ENCODE assay signal across 20 cellular contexts in the genomic region with DNA sequence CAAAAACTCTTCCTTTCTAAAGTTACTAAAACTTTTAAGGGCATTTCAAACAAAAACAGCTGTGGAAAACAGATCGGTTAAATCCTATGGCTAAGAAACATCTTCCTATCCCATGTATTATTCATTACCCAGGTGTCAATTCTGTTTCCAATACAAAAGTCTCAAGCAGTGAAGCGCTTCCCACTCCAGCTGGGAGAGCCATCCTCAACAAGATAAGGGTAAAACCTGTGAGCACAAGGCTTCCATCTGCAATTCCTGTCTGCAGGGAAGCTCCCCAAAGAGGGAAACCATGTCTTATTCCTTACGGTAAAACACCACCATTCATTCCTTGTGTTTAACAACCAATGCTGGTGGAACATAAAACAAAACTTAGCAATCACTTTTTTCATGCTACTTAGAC. TPM values are rescaled to one million over a fixed set of nuclear protein-coding genes. Genes with fewer than 3 reads are reported as not detected.
"Had no signal": no experiment of that assay in that cellular context is flagged by ENCODE, and none has a peak within 500 bp of the region (broad histone marks: within the 10 kb centered on the region; RNA-seq: fewer than 3 reads in every experiment).

No MANE protein-coding gene starts in this region.

RNA-seq across cellular contexts. Expression of gene GOLGA6L6, which starts 38.8 kb away (rescaled TPM):
- total RNA-seq: activated B cell treated with CpG ODN at 0.5 μM for 24 hours; activated CD4-positive, alpha-beta memory T cell treated with anti-CD3 and anti-CD28 coated beads for 36 hours; activated CD4-positive, alpha-beta T cell treated with anti-CD3 and anti-CD28 coated beads, Interleukin-2, amount 10 ng/mL, durations not matched to agents 24 days and 14 days; activated CD8-positive, alpha-beta memory T cell treated with anti-CD3 and anti-CD28 coated beads for 36 hours; activated CD8-positive, alpha-beta T cell treated with anti-CD3 and anti-CD28 coated beads for 36 hours; activated naive CD4-positive, alpha-beta T cell treated with anti-CD3 and anti-CD28 coated beads for 36 hours; activated naive CD4-positive, alpha-beta T cell treated with anti-CD3 and anti-CD28 coated beads, Interleukin-2, amount 50 U/mL, for 72 hours; activated naive CD8-positive, alpha-beta T cell treated with anti-CD3 and anti-CD28 coated beads for 36 hours; activated T-cell treated with anti-CD3 and anti-CD28 coated beads, Interleukin-2, amount 50 U/mL, for 4 hours; activated T-cell treated with anti-CD3 and anti-CD28 coated beads, Interleukin-2, amount 50 U/mL, for 72 hours; activated T-helper 1 cell treated with anti-CD3 and anti-CD28 coated beads, Interleukin-12 subunit alpha, Interleukin-12 subunit beta, Interleukin-2, Interleukin-4 antibody, amounts not matched to agents 30 ng/mL and 10 ng/mL and 1 ng/mL, durations not matched to agents 14 hours and 24 hours and 36 hours; activated T-helper 17 cell treated with anti-CD3 and anti-CD28 coated beads, Interleukin-2, amount 50 U/mL, for 72 hours; adrenal gland; aorta; astrocyte; body of pancreas; breast epithelium; cardiac septum; cerebellum; T-helper 2 cell treated with Interferon-gamma antibody and Interleukin-4, amounts not matched to agents 100 ng/mL and 5 ng/mL, for 36 hours had no signal
- polyA plus RNA-seq: adrenal gland, aorta had no signal
